23 cellular contexts compared by ENCODE assay signal in the genomic region with DNA sequence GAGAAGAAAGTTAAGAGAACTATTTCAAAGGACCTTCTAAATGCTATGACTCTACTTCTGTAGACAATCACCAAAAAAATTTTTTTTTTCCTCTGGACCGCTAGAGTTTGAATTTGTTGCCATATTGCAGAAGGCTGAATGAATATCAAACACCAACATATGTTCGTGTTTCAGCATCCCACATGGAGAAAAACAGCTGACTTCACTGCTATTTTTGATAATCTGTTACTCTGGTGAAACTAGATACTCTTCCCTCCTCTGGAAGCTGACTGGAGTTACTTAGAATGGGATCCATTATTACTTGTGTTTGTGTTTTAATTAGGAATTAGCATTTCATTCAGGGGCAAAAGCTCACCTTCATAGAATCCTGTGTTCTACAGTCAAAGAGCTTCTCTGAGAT.
"Had no signal": no experiment of that assay in that cellular context is flagged by ENCODE, and none has a peak within 500 bp of the region (broad histone marks: within the 10 kb centered on the region; RNA-seq: fewer than 3 reads in every experiment).

No MANE protein-coding gene starts in this region.

- H3K4me1 ChIP-seq: foreskin keratinocyte, left ventricle myocardium inferior, right lobe of liver, suprapubic skin, transverse colon, uterus had no signal

- ATAC-seq: activated CD8-positive, alpha-beta memory T cell treated with anti-CD3 and anti-CD28 coated beads, Interleukin-2, amount 10 ng/mL, durations not matched to agents 7 days and 5 days; activated CD8-positive, alpha-beta T cell treated with anti-CD3 and anti-CD28 coated beads for 36 hours; foreskin keratinocyte; right lobe of liver; stimulated activated effector memory CD8-positive, alpha-beta T cell treated with anti-CD3 and anti-CD28 coated beads, Interleukin-12 subunit alpha, Interleukin-12 subunit beta, amount 100 ng/mL, for 72 hours; stimulated activated naive CD8-positive, alpha-beta T cell treated with anti-CD3 and anti-CD28 coated beads, Interleukin-15, amount 100 ng/mL, for 72 hours had no signal

- DNase-seq: activated CD4-positive, alpha-beta T cell treated with anti-CD3 and anti-CD28 coated beads, Interleukin-2, amount 10 ng/mL, durations not matched to agents 7 days and 5 days; activated CD4-positive, CD25-positive, alpha-beta regulatory T cell treated with anti-CD3 and anti-CD28 coated beads, Interleukin-2, amount 50 U/mL, for 72 hours; activated CD8-positive, alpha-beta memory T cell treated with anti-CD3 and anti-CD28 coated beads, Interleukin-2, amount 10 ng/mL, durations not matched to agents 7 days and 5 days; activated CD8-positive, alpha-beta T cell treated with anti-CD3 and anti-CD28 coated beads for 36 hours; activated gamma-delta T cell treated with Interleukin-2 at 50 U/mL for 16 hours; activated T-cell treated with anti-CD3 and anti-CD28 coated beads for 4 hours; aorta; effector CD4-positive, alpha-beta T cell; foreskin keratinocyte; left ventricle myocardium inferior; occipital lobe; right lobe of liver; small intestine; stimulated activated CD4-positive, alpha-beta T cell treated with anti-CD3 and anti-CD28 coated beads, Interleukin-2, amount 100 ng/mL, for 24 hours; stimulated activated naive CD8-positive, alpha-beta T cell treated with anti-CD3 and anti-CD28 coated beads, Interleukin-15, amount 100 ng/mL, for 72 hours; transverse colon; uterus; WERI-Rb-1 had no signal

- H3K4me3 Mint-ChIP-seq: activated CD4-positive, alpha-beta T cell treated with anti-CD3 and anti-CD28 coated beads, Interleukin-2, amount 10 ng/mL, durations not matched to agents 7 days and 5 days; activated CD8-positive, alpha-beta memory T cell treated with anti-CD3 and anti-CD28 coated beads, Interleukin-2, amount 10 ng/mL, durations not matched to agents 7 days and 5 days; activated CD8-positive, alpha-beta T cell treated with anti-CD3 and anti-CD28 coated beads for 36 hours; activated naive CD4-positive, alpha-beta T cell treated with anti-CD3 and anti-CD28 coated beads, Interleukin-2, amount 50 U/mL, for 24 hours; brain; dendritic cell treated with granulocyte-macrophage colony-stimulating factor and Interleukin-4, amounts not matched to agents 40 ng/mL and 50 ng/mL, for 4 days; stimulated activated effector memory CD8-positive, alpha-beta T cell treated with anti-CD3 and anti-CD28 coated beads, Interleukin-12 subunit alpha, Interleukin-12 subunit beta, amount 100 ng/mL, for 72 hours; stimulated activated naive CD8-positive, alpha-beta T cell treated with anti-CD3 and anti-CD28 coated beads, Interleukin-15, amount 100 ng/mL, for 72 hours had no signal

- H3K4me1 Mint-ChIP-seq: activated CD4-positive, alpha-beta T cell treated with anti-CD3 and anti-CD28 coated beads, Interleukin-2, amount 10 ng/mL, durations not matched to agents 7 days and 5 days; activated CD8-positive, alpha-beta memory T cell treated with anti-CD3 and anti-CD28 coated beads, Interleukin-2, amount 10 ng/mL, durations not matched to agents 7 days and 5 days; activated naive CD4-positive, alpha-beta T cell treated with anti-CD3 and anti-CD28 coated beads, Interleukin-2, amount 50 U/mL, for 24 hours; stimulated activated effector memory CD8-positive, alpha-beta T cell treated with anti-CD3 and anti-CD28 coated beads, Interleukin-12 subunit alpha, Interleukin-12 subunit beta, amount 100 ng/mL, for 72 hours; stimulated activated naive CD8-positive, alpha-beta T cell treated with anti-CD3 and anti-CD28 coated beads, Interleukin-15, amount 100 ng/mL, for 72 hours had no signal

- H3K27me3 Mint-ChIP-seq: activated CD4-positive, alpha-beta T cell treated with anti-CD3 and anti-CD28 coated beads, Interleukin-2, amount 10 ng/mL, durations not matched to agents 7 days and 5 days; activated CD8-positive, alpha-beta memory T cell treated with anti-CD3 and anti-CD28 coated beads, Interleukin-2, amount 10 ng/mL, durations not matched to agents 7 days and 5 days; activated CD8-positive, alpha-beta T cell treated with anti-CD3 and anti-CD28 coated beads for 36 hours; activated naive CD4-positive, alpha-beta T cell treated with anti-CD3 and anti-CD28 coated beads, Interleukin-2, amount 50 U/mL, for 24 hours; dendritic cell treated with granulocyte-macrophage colony-stimulating factor and Interleukin-4, amounts not matched to agents 40 ng/mL and 50 ng/mL, for 4 days; stimulated activated naive CD8-positive, alpha-beta T cell treated with anti-CD3 and anti-CD28 coated beads, Interleukin-15, amount 100 ng/mL, for 72 hours had no signal

- H3K9me3 Mint-ChIP-seq: activated CD8-positive, alpha-beta T cell treated with anti-CD3 and anti-CD28 coated beads for 36 hours had no signal

- H3K36me3 ChIP-seq: left ventricle myocardium inferior, right lobe of liver, suprapubic skin, transverse colon, uterus, WERI-Rb-1 had no signal

- H3K27me3 ChIP-seq: right lobe of liver, suprapubic skin, transverse colon, uterus had no signal

- H3K4me3 ChIP-seq: left ventricle myocardium inferior, right lobe of liver, suprapubic skin, transverse colon, uterus had no signal

- H3K27ac ChIP-seq: foreskin keratinocyte, left ventricle myocardium inferior, right lobe of liver, suprapubic skin, transverse colon, uterus, WERI-Rb-1 had no signal

- H3K36me3 Mint-ChIP-seq: activated CD8-positive, alpha-beta memory T cell treated with anti-CD3 and anti-CD28 coated beads, Interleukin-2, amount 10 ng/mL, durations not matched to agents 7 days and 5 days; activated naive CD4-positive, alpha-beta T cell treated with anti-CD3 and anti-CD28 coated beads, Interleukin-2, amount 50 U/mL, for 24 hours; brain; stimulated activated effector memory CD8-positive, alpha-beta T cell treated with anti-CD3 and anti-CD28 coated beads, Interleukin-12 subunit alpha, Interleukin-12 subunit beta, amount 100 ng/mL, for 72 hours had no signal

- H3K27ac Mint-ChIP-seq: activated CD4-positive, alpha-beta T cell treated with anti-CD3 and anti-CD28 coated beads, Interleukin-2, amount 10 ng/mL, durations not matched to agents 7 days and 5 days; activated CD8-positive, alpha-beta memory T cell treated with anti-CD3 and anti-CD28 coated beads, Interleukin-2, amount 10 ng/mL, durations not matched to agents 7 days and 5 days; activated CD8-positive, alpha-beta T cell treated with anti-CD3 and anti-CD28 coated beads for 36 hours; activated naive CD4-positive, alpha-beta T cell treated with anti-CD3 and anti-CD28 coated beads, Interleukin-2, amount 50 U/mL, for 24 hours; dendritic cell treated with granulocyte-macrophage colony-stimulating factor and Interleukin-4, amounts not matched to agents 40 ng/mL and 50 ng/mL, for 4 days; stimulated activated effector memory CD8-positive, alpha-beta T cell treated with anti-CD3 and anti-CD28 coated beads, Interleukin-12 subunit alpha, Interleukin-12 subunit beta, amount 100 ng/mL, for 72 hours; stimulated activated naive CD8-positive, alpha-beta T cell treated with anti-CD3 and anti-CD28 coated beads, Interleukin-15, amount 100 ng/mL, for 72 hours had no signal

- H3K9me3 ChIP-seq: right lobe of liver, suprapubic skin, transverse colon, uterus had no signal
